In the genomic region with DNA sequence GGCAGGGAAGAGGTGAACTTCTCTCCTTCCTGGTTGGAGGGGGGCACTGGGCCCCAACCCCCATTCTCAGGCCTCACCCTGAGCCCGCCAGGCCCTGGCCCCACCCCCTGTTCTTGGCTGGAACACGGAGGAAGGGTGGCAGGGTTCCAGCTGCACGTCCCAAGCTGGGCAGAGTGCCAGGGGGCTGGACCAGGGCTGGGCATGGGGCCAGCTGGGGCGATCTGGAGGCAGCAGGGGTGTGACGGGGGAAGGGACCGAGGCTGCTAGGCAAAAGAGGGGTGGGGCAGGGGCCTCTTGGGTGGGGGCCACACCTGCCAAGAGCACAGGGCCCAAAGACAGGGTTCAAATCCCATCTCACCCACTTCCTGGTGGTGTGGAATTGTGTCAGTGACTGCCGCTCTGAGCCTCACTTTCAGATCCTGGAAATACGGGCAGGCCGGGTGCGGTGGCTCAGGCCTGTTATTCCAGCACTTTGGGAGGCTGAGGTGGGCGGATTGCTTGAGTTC, we compare ENCODE assay signal across 8 cellular contexts. TPM values are rescaled to one million over a fixed set of nuclear protein-coding genes. Genes with fewer than 3 reads are reported as not detected.
DNase-seq lines count a peak whose midpoint lies in the region; ATAC-seq and TF ChIP-seq lines count a peak whose summit lies in the region.

No MANE protein-coding gene starts in this region.

- no peak for TF ChIP-seq CTCF in retinal pigment epithelial cell (conservative IDR thresholded peaks at IDR 0.05; ENCODE audit: low read depth, low read length)

- intact Hi-C loops in left cardiac atrium (cut with DNase I) = no loop called here

- H3K4me3 ChIP-seq in retinal pigment epithelial cell (ENCODE audit: low read length) = no peak overlapping the region

- ATAC-seq in left cardiac atrium (peak; percentile 73 to 75), GM18517 (IDR thresholded peaks at IDR 0.05; ENCODE audit: unreplicated experiment) (no peak), HG03469 (IDR thresholded peaks at IDR 0.05; ENCODE audit: unreplicated experiment) (no peak), GM18498 (IDR thresholded peaks at IDR 0.05; ENCODE audit: unreplicated experiment) (no peak)

- peak; percentile 92 for DNase-seq in D341Med (ENCODE audit: low spot score)
- DNase-seq in NCI-H146 treated with DMSO at 0.1 percent for 48 hours (lab: John Stamatoyannopoulos, UW; ENCODE audit: unreplicated experiment) = peak; percentile 39
- peak; percentile 94 for DNase-seq in amniotic epithelial cell (ENCODE audit: low read depth)
- DNase-seq in left cardiac atrium = peak; percentile 96
- peak; percentile 74 for DNase-seq in retinal pigment epithelial cell (ENCODE audit: low read depth)

RNA-seq across cellular contexts. Expression of a gene that starts 2.2 kb away (rescaled TPM):
- 10 to 100 TPM; 51.0 to 53.0 TPM for total RNA-seq in left cardiac atrium

RNA-seq across cellular contexts. Expression of a gene that starts 47.8 kb away (rescaled TPM):
- 10 to 100 TPM; 60.5 to 75.1 TPM for total RNA-seq in left cardiac atrium

Comparison
In these comparisons a context has a peak if more than half of its experiments do, and no peak if none do; other contexts are left out.
1. DNase-seq: peak in every context shown above with its lines; median percentile 96 in left cardiac atrium; 94 in amniotic epithelial cell; 92 in D341Med; 74 in retinal pigment epithelial cell; 39 in NCI-H146 treated with DMSO at 0.1 percent for 48 hours.
2. ATAC-seq: peak in left cardiac atrium (2 of 2); none in GM18517 (single experiment), HG03469 (single experiment) and GM18498 (single experiment).